Comparison of ENCODE assay signal across 8 cellular contexts in the genomic region with DNA sequence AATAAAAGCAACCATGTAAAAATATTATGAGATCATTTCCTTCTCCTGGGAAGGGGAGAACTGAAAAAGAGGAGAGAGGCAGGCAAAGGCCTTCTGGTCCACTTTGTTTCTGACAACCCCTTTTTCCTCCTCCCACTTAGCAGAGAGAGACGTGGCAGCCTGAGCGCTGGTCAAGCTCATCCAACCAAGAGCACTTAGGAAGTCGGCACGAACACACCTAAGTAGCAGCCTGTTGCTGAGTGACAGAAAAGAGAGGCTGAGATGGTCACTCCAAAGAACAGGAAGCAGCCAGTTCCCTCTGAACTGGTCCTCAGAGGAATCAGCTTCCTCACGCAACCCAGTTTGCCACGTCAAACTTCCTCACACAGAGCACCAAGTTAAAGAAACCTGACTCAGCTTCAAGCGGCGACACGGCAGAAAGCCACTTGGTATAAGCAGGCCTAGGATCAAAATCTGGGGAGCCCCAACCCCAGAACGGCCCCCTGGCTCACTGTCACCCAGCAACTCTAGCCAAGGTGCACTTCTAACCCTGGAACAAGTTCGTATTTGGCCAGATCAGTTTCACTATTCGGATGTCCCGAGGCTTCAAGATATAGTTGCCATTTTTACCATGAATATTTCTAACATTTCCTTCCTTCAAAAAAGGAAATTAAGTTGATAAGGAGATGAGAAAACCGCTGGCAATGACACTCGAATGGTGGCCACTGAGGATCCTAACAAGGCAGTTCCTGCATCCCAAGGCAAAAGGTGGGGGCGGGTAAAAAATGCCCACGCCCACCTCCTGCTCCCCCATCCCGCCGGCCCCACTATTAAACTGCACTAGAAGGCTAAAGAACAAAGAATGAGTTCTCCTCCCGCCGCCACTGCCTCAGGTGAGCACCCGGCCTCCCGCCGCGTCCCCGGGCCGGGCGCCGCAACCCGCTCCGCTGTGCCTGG. TPM values are rescaled to one million over a fixed set of nuclear protein-coding genes. Genes with fewer than 3 reads are reported as not detected.
A peak's percentile ranks its signal among the peaks of the same experiment; 100 is the strongest.
DNase-seq lines count a peak whose midpoint lies in the region; ATAC-seq, FAIRE-seq and TF ChIP-seq lines count a peak whose summit lies in the region.

No MANE protein-coding gene starts in this region.

- H3K27me3 ChIP-seq in DOHH2 (ENCODE audit: control insufficient read depth, low read length) (no peaks in the 10 kb centered on the region), HUES48 (ENCODE audit: control insufficient read depth, insufficient read depth, low read length) (no peaks in the 10 kb centered on the region), SK-N-SH (ENCODE audit: insufficient read depth) (no peaks in the 10 kb centered on the region)

- H3K4me2 ChIP-seq in DOHH2 (ENCODE audit: low read length) (peak overlapping the region; percentile 99), SK-N-SH (peak overlapping the region; percentile 84)

- H3K27ac Mint-ChIP-seq in activated naive CD8-positive, alpha-beta T cell treated with anti-CD3 and anti-CD28 coated beads, Interleukin-2, amount 50 U/mL, for 24 hours = peak overlapping the region; percentile 83
- H3K27ac Mint-ChIP-seq in osteocyte (ENCODE audit: unreplicated experiment) = peak overlapping the region; percentile 100

- peak overlapping the region; percentile 25; the same call in 1 of the 2 replicates for H2AFZ ChIP-seq in SK-N-SH (ENCODE audit: low read depth)

- H3K9me3 ChIP-seq in DOHH2 (ENCODE audit: control insufficient read depth, insufficient read depth, low read length) = no peaks in the 10 kb centered on the region
- no peaks in the 10 kb centered on the region for H3K9me3 ChIP-seq in HUES48 (ENCODE audit: control insufficient read depth, insufficient read depth, low read length)
- no peaks in the 10 kb centered on the region for H3K9me3 ChIP-seq in SK-N-SH

- peak overlapping the region; percentile 95 for H3K9ac ChIP-seq in HUES48 (ENCODE audit: low read depth, low read length)
- H3K9ac ChIP-seq in SK-N-SH = peak overlapping the region; percentile 96

- no peaks in the 10 kb centered on the region for H3K27me3 Mint-ChIP-seq in activated naive CD8-positive, alpha-beta T cell treated with anti-CD3 and anti-CD28 coated beads, Interleukin-2, amount 50 U/mL, for 24 hours
- no peaks in the 10 kb centered on the region for H3K27me3 Mint-ChIP-seq in osteocyte (ENCODE audit: unreplicated experiment)

- peak; percentile 62 for DNase-seq in SK-N-SH
- peak; percentile 43 for DNase-seq in activated naive CD8-positive, alpha-beta T cell treated with anti-CD3 and anti-CD28 coated beads, Interleukin-2, amount 50 U/mL, for 24 hours
- peak; percentile 77 for DNase-seq in Right ventricle myocardium superior
- peak; percentile 91 for DNase-seq in osteocyte (ENCODE audit: extremely low spot score, unreplicated experiment)
- DNase-seq in urothelium cell line (ENCODE audit: low spot score) = peak; percentile 33

- H3K79me2 ChIP-seq in DOHH2 (ENCODE audit: control insufficient read depth, low read length) = peaks cover 17% of the 10 kb centered on the region
- peaks cover 57% of the 10 kb centered on the region for H3K79me2 ChIP-seq in SK-N-SH (ENCODE audit: insufficient read depth)

- peak; percentile 74 for ATAC-seq in GM21447 (IDR thresholded peaks at IDR 0.05; ENCODE audit: unreplicated experiment)
- ATAC-seq in activated naive CD8-positive, alpha-beta T cell treated with anti-CD3 and anti-CD28 coated beads, Interleukin-2, amount 50 U/mL, for 24 hours = peak; percentile 51
- peak; percentile 75 for ATAC-seq in Right ventricle myocardium superior (ENCODE audit: poor library complexity)

- H3K36me3 ChIP-seq in DOHH2 (ENCODE audit: control insufficient read depth, low read length) (peaks cover 13% of the 10 kb centered on the region), HUES48 (ENCODE audit: control insufficient read depth, insufficient read depth, low read length) (peaks cover 35% of the 10 kb centered on the region), SK-N-SH (replicated peaks in 1 of 2; ENCODE audit: control insufficient read depth in 1 of 2, insufficient read depth in 2 of 2, low read length in 1 of 2) (peaks cover 26 to 38% of the 10 kb centered on the region in 2 experiments)

- H3K9me3 Mint-ChIP-seq in activated naive CD8-positive, alpha-beta T cell treated with anti-CD3 and anti-CD28 coated beads, Interleukin-2, amount 50 U/mL, for 24 hours = no peaks in the 10 kb centered on the region
- H3K9me3 Mint-ChIP-seq in osteocyte (ENCODE audit: unreplicated experiment) = no peaks in the 10 kb centered on the region

- POLR2A ChIA-PET in SK-N-SH (lab: Yijun Ruan, JAX) = interaction anchor here (0.6 to 2.7 kb wide), 6 partner anchors 12 to 119 kb away, joined by 3 to 9 read pairs (median 6); a partner anchor contains a TSS

- FAIRE-seq in urothelium cell line (lab: Jason Lieb, UNC) = no peak

- H3K4me3 Mint-ChIP-seq in activated naive CD8-positive, alpha-beta T cell treated with anti-CD3 and anti-CD28 coated beads, Interleukin-2, amount 50 U/mL, for 24 hours = peak overlapping the region; percentile 98
- peak overlapping the region; percentile 99 for H3K4me3 Mint-ChIP-seq in osteocyte (ENCODE audit: unreplicated experiment)

- H3K4me1 Mint-ChIP-seq in activated naive CD8-positive, alpha-beta T cell treated with anti-CD3 and anti-CD28 coated beads, Interleukin-2, amount 50 U/mL, for 24 hours = peaks cover 20% of the 10 kb centered on the region
- H3K4me1 Mint-ChIP-seq in osteocyte (ENCODE audit: unreplicated experiment) = peaks cover 36% of the 10 kb centered on the region

- intact Hi-C loops in Right ventricle myocardium superior (cut with DNase I) = loop anchor here (10.0 kb wide), 1 partner anchor 50 kb away; a partner anchor contains a TSS

- H4K20me1 ChIP-seq in DOHH2 (ENCODE audit: control insufficient read depth, insufficient read depth, low read depth, low read length) (no peaks in the 10 kb centered on the region), SK-N-SH (ENCODE audit: insufficient read depth) (peaks cover 41% of the 10 kb centered on the region)

- H3K27ac ChIP-seq in DOHH2 (ENCODE audit: low read depth, low read length) (peak overlapping the region; percentile 33; the same call in 1 of the 2 replicates), HUES48 (ENCODE audit: low read depth, low read length) (peak overlapping the region; percentile 92), SK-N-SH (ENCODE audit: low read depth in 2 of 2, low read length in 1 of 2) (peak overlapping the region; percentile 90 to 95)

- peaks cover 38% of the 10 kb centered on the region for H3K4me1 ChIP-seq in DOHH2 (ENCODE audit: control insufficient read depth, low read length)
- H3K4me1 ChIP-seq in HUES48 (ENCODE audit: control insufficient read depth, insufficient read depth, low read length) = peaks cover 21% of the 10 kb centered on the region
- H3K4me1 ChIP-seq in SK-N-SH (ENCODE audit: control insufficient read depth in 1 of 2, insufficient read depth in 2 of 2, low read depth in 1 of 2, low read length in 1 of 2) = peaks cover 8 to 24% of the 10 kb centered on the region in 2 experiments; a peak in 3 of 4 replicates

- H3K36me3 Mint-ChIP-seq in activated naive CD8-positive, alpha-beta T cell treated with anti-CD3 and anti-CD28 coated beads, Interleukin-2, amount 50 U/mL, for 24 hours (ENCODE audit: low read depth) = peaks cover 27% of the 10 kb centered on the region
- peaks cover 20% of the 10 kb centered on the region for H3K36me3 Mint-ChIP-seq in osteocyte (ENCODE audit: unreplicated experiment)

- CTCF ChIA-PET in SK-N-SH (lab: Yijun Ruan, JAX) = interaction anchor here (0.6 to 6.4 kb wide), 7 partner anchors 9 to 116 kb away, joined by 3 to 25 read pairs (median 3); a partner anchor contains a TSS

- H3K9me2 ChIP-seq in DOHH2 (replicated peaks; ENCODE audit: control insufficient read depth, low read length) (no peaks in the 10 kb centered on the region), SK-N-SH (no peaks in the 10 kb centered on the region)

- TF ChIP-seq EP300 in SK-N-SH (IDR thresholded peaks at IDR 0.05; ENCODE audit: borderline replicate concordance in 1 of 2, low read depth in 1 of 2, low read length in 1 of 2) = no peak

- H3F3A ChIP-seq in DOHH2 (ENCODE audit: control insufficient read depth, insufficient read depth) = 0 out of 2 replicates have a peak, but pooled peaks cover 2% of the 10 kb centered on the region
- peaks cover 8% of the 10 kb centered on the region for H3F3A ChIP-seq in SK-N-SH (replicated peaks; ENCODE audit: insufficient read depth)

- 0% methylated on average over 19 of the region's 31 CpGs for WGBS in SK-N-SH (ENCODE audit: low lambda C conversion rate)

- H3K4me3 ChIP-seq in DOHH2 (ENCODE audit: low read length) = peak overlapping the region; percentile 90
- peak overlapping the region; percentile 94 for H3K4me3 ChIP-seq in HUES48 (ENCODE audit: low read depth, low read length)
- peak overlapping the region; percentile 84 to 96 for H3K4me3 ChIP-seq in SK-N-SH (ENCODE audit: low read depth in 2 of 2, low read length in 1 of 2)

- no peak for TF ChIP-seq RAD21 in SK-N-SH (IDR thresholded peaks at IDR 0.05; ENCODE audit: low read length)

- no peak for TF ChIP-seq CTCF in DOHH2 (IDR thresholded peaks at IDR 0.05; ENCODE audit: low read depth, low read length, poor library complexity, severe bottlenecking)
- TF ChIP-seq CTCF in SK-N-SH (IDR thresholded peaks at IDR 0.05) = no peak
- TF ChIP-seq CTCF in osteocyte (IDR thresholded peaks at IDR 0.05) = no peak

TF ChIP-seq in SK-N-SH, 30 proteins besides CTCF, POLR2A, EP300 and RAD21 (continues in another document):
- TF ChIP-seq YY1 (IDR thresholded peaks at IDR 0.05; ENCODE audit: low read depth) (peak; percentile 27; the same call in 1 of the 2 replicates), RCOR1 (IDR thresholded peaks at IDR 0.05; ENCODE audit: low read length) (peak; percentile 44; the same call in 1 of the 2 replicates), MXI1 (IDR thresholded peaks at IDR 0.05; ENCODE audit: low read depth, low read length) (peak; percentile 80; the same call in 1 of the 2 replicates)
- TF ChIP-seq, protein P1, sequence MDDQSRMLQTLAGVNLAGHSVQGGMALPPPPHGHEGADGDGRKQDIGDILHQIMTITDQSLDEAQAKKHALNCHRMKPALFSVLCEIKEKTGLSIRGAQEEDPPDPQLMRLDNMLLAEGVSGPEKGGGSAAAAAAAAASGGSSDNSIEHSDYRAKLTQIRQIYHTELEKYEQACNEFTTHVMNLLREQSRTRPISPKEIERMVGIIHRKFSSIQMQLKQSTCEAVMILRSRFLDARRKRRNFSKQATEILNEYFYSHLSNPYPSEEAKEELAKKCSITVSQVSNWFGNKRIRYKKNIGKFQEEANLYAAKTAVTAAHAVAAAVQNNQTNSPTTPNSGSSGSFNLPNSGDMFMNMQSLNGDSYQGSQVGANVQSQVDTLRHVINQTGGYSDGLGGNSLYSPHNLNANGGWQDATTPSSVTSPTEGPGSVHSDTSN (IDR thresholded peaks at IDR 0.05) = 0 out of 2 replicates have a peak, but pooled peaks have one; percentile 21

RNA-seq across cellular contexts. Expression of a gene that starts 0.7 kb away (rescaled TPM):
- 30.4 and 32.2 TPM in 2 replicates for polyA plus RNA-seq in SK-N-SH (2012; rRNA removed)
- 44.4 and 51.4 TPM in 2 replicates for polyA plus RNA-seq in SK-N-SH (2012; cell fraction: cytosol; rRNA removed)
- polyA plus RNA-seq in SK-N-SH (2012; cell fraction: nucleus; rRNA removed) = 28.7 and 75.4 TPM in 2 replicates
- total RNA-seq in Right ventricle myocardium superior (10.2 TPM), osteocyte (118 and 138 TPM in 2 replicates)

RNA-seq across cellular contexts. Expression of a gene that starts 53.4 kb away (rescaled TPM):
- polyA plus RNA-seq in SK-N-SH (2012; rRNA removed) = 7.2 and 10.8 TPM in 2 replicates
- polyA plus RNA-seq in SK-N-SH (2012; cell fraction: cytosol; rRNA removed) = 10.9 and 14.7 TPM in 2 replicates
- 6.6 and 10.1 TPM in 2 replicates for polyA plus RNA-seq in SK-N-SH (2012; cell fraction: nucleus; rRNA removed)
- total RNA-seq in Right ventricle myocardium superior = 196 TPM
- total RNA-seq in osteocyte = 3.2 and 4.1 TPM in 2 replicates

Comparison
In these comparisons a context has a peak if more than half of its experiments do, and no peak if none do; other contexts are left out.
1. Peak in every context shown above with its lines: DNase-seq, ATAC-seq, H3K4me3 ChIP-seq and H3K27ac ChIP-seq.
2. H3K27ac ChIP-seq: peak in every context shown above with its lines; median percentile 92 in SK-N-SH; 92 in HUES48; 33 in DOHH2.
3. DNase-seq: peak in every context shown above with its lines; median percentile 91 in osteocyte; 77 in Right ventricle myocardium superior; 62 in SK-N-SH; 43 in activated naive CD8-positive, alpha-beta T cell treated with anti-CD3 and anti-CD28 coated beads, Interleukin-2, amount 50 U/mL, for 24 hours; 33 in urothelium cell line.
4. RNA of a gene that starts 0.7 kb away (total RNA-seq): 118 to 138 TPM in osteocyte; 10.2 TPM in Right ventricle myocardium superior (single experiment); every median in the first group is over 10 times any median in the second.
5. RNA of a gene that starts 53.4 kb away (total RNA-seq): 196 TPM in Right ventricle myocardium superior (single experiment); 3.2 to 4.1 TPM in osteocyte; every median in the first group is over 10 times any median in the second.